ENCODE assay signal across 15 cellular contexts in the genomic region with DNA sequence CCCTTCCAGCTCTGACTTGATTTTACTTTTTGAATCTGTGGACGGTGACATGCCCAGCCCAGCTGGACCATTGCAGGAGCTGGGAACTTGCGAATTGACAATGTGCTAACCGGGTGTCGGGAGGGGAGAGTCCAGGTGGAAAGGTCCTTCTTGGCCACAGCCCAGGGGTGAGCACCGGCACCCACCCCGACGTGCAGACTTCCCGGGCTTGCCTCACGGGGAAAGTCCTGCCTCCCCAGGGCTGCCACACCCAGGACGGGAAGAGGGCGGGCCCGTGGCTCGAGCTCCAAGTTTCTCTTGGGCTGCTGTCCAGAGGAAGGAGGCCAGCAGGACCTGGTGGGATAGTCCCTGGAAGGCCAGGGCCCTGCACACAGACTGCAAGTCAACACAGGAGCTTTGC. TPM values are rescaled to one million over a fixed set of nuclear protein-coding genes. Genes with fewer than 3 reads are reported as not detected.
A peak's percentile ranks its signal among the peaks of the same experiment; 100 is the strongest.
DNase-seq lines count a peak whose midpoint lies in the region; ATAC-seq and TF ChIP-seq lines count a peak whose summit lies in the region.
"Had no signal": no experiment of that assay in that cellular context is flagged by ENCODE, and none has a peak within 500 bp of the region (broad histone marks: within the 10 kb centered on the region; RNA-seq: fewer than 3 reads in every experiment).

No MANE protein-coding gene starts in this region.

- H3K27me3 ChIP-seq in mammary epithelial cell (ENCODE audit: insufficient read depth, low read length): no peaks in the 10 kb centered on the region
- H3K27me3 ChIP-seq in left lung: peaks cover 0 to 4% of the 10 kb centered on the region in 2 donors
- H3K27me3 ChIP-seq: tibial nerve had no signal

- no peaks in the 10 kb centered on the region for H4K20me1 ChIP-seq in mammary epithelial cell (ENCODE audit: insufficient read depth, low read length)

- H3K36me3 ChIP-seq in mammary epithelial cell (ENCODE audit: insufficient read depth, low read length): no peaks in the 10 kb centered on the region
- H3K36me3 ChIP-seq in left lung: no peaks in the 10 kb centered on the region
- H3K36me3 ChIP-seq: tibial nerve had no signal

- CTCF ChIA-PET in mammary epithelial cell (lab: Charles Lee; ENCODE audit: low non-redundant PET): no interaction called here

- in situ Hi-C loops in mammary epithelial cell (cut with MboI; ENCODE audit: low sequenced_read_pairs in 2 of 2): no loop called here

- no peaks in the 10 kb centered on the region for H3K4me1 Mint-ChIP-seq in activated T-helper 1 cell treated with anti-CD3 and anti-CD28 coated beads, Interleukin-12 subunit alpha, Interleukin-12 subunit beta, Interleukin-2, Interleukin-4 antibody, amounts not matched to agents 30 ng/mL and 10 ng/mL and 1 ng/mL, durations not matched to agents 14 hours and 24 hours and 36 hours (ENCODE audit: low read depth)

- H3K4me2 ChIP-seq in mammary epithelial cell (ENCODE audit: insufficient read depth, low read depth, low read length): peak overlapping the region; percentile 33

- H3K4me1 ChIP-seq in mammary epithelial cell (ENCODE audit: insufficient read depth, low read length) (peaks cover 22% of the 10 kb centered on the region), left lung (peaks cover 4 to 19% of the 10 kb centered on the region in 2 donors)

- peak; percentile 25 for DNase-seq in HCEC 1CT
- peak; percentile 45 for DNase-seq in mammary epithelial cell
- DNase-seq in left lung: peak; percentile 59 to 85
- peak; percentile 17 for DNase-seq in stromal cell of bone marrow (ENCODE audit: low read depth)
- no peak for DNase-seq in SIG-M5 treated with dmso at 0.1 percent for 504 hours (lab: John Stamatoyannopoulos, UW; ENCODE audit: unreplicated experiment)
- DNase-seq in epidermal melanocyte (ENCODE audit: insufficient read length, low spot score): no peak
- DNase-seq in activated T-helper 1 cell treated with anti-CD3 and anti-CD28 coated beads, Interleukin-12 subunit alpha, Interleukin-12 subunit beta, Interleukin-2, Interleukin-4 antibody, amounts not matched to agents 30 ng/mL and 10 ng/mL and 1 ng/mL, durations not matched to agents 14 hours and 24 hours and 36 hours (ENCODE audit: low spot score): no peak
- DNase-seq: activated CD4-positive, alpha-beta T cell treated with anti-CD3 and anti-CD28 coated beads for 1 hour; DMS79; mesendoderm; SIG-M5; stimulated activated CD4-positive, alpha-beta T cell treated with anti-CD3 and anti-CD28 coated beads, Interleukin-2, amount 100 ng/mL, for 48 hours had no signal

- BruUV-seq in mammary epithelial cell (replicated peaks; lab: Mats Ljungman, UMichigan): no TSS peak

- no peak overlapping the region for H3K4me3 Mint-ChIP-seq in activated T-helper 1 cell treated with anti-CD3 and anti-CD28 coated beads, Interleukin-12 subunit alpha, Interleukin-12 subunit beta, Interleukin-2, Interleukin-4 antibody, amounts not matched to agents 30 ng/mL and 10 ng/mL and 1 ng/mL, durations not matched to agents 14 hours and 24 hours and 36 hours

- H3K36me3 Mint-ChIP-seq in activated T-helper 1 cell treated with anti-CD3 and anti-CD28 coated beads, Interleukin-12 subunit alpha, Interleukin-12 subunit beta, Interleukin-2, Interleukin-4 antibody, amounts not matched to agents 30 ng/mL and 10 ng/mL and 1 ng/mL, durations not matched to agents 14 hours and 24 hours and 36 hours (ENCODE audit: low read depth): no peaks in the 10 kb centered on the region
- H3K36me3 Mint-ChIP-seq: activated naive CD4-positive, alpha-beta T cell treated with anti-CD3 and anti-CD28 coated beads, Interleukin-2, amount 50 U/mL, for 72 hours had no signal

- dilution Hi-C loops in mammary epithelial cell (cut with HindIII; ENCODE audit: low sequenced_read_pairs): no loop called here

- intact Hi-C loops in mammary epithelial cell (cut with micrococcal nuclease) (loop anchor here (5.0 to 10.0 kb wide), 2 partner anchors 40 to 83 kb away; a partner anchor contains a TSS), left lung (cut with DNase I) (no loop called here)
- intact Hi-C loops in activated T-helper 1 cell treated with anti-CD3 and anti-CD28 coated beads, Interleukin-12 subunit alpha, Interleukin-12 subunit beta, Interleukin-2, Interleukin-4 antibody, amounts not matched to agents 30 ng/mL and 10 ng/mL and 1 ng/mL, durations not matched to agents 14 hours and 24 hours and 36 hours (cut with micrococcal nuclease): no loop called here

- ATAC-seq in left lung (peak; percentile 90), HG02678 (IDR thresholded peaks at IDR 0.05; ENCODE audit: unreplicated experiment) (no peak)
- ATAC-seq: activated naive CD4-positive, alpha-beta T cell treated with anti-CD3 and anti-CD28 coated beads, Interleukin-2, amount 50 U/mL, for 72 hours had no signal

- WGBS in mammary epithelial cell (ENCODE audit: low coverage, missing lambda C conversion rate): 23% methylated on average over 12 of the region's 13 CpGs

- H2AFZ ChIP-seq in mammary epithelial cell (ENCODE audit: low read depth, low read length): peak overlapping the region; percentile 54

- no peak overlapping the region for H3K9ac ChIP-seq in mammary epithelial cell (ENCODE audit: insufficient read depth, low read length)

- H3K9me3 Mint-ChIP-seq in activated T-helper 1 cell treated with anti-CD3 and anti-CD28 coated beads, Interleukin-12 subunit alpha, Interleukin-12 subunit beta, Interleukin-2, Interleukin-4 antibody, amounts not matched to agents 30 ng/mL and 10 ng/mL and 1 ng/mL, durations not matched to agents 14 hours and 24 hours and 36 hours: no peaks in the 10 kb centered on the region
- H3K9me3 Mint-ChIP-seq: activated naive CD4-positive, alpha-beta T cell treated with anti-CD3 and anti-CD28 coated beads, Interleukin-2, amount 50 U/mL, for 72 hours had no signal

- H3K27ac ChIP-seq in mammary epithelial cell (ENCODE audit: insufficient read depth, low read depth, low read length) (no peak overlapping the region), left lung (peak overlapping the region in 1 of 2 donors; percentile 24)
- H3K27ac ChIP-seq: tibial nerve had no signal

- H3K27ac Mint-ChIP-seq in activated T-helper 1 cell treated with anti-CD3 and anti-CD28 coated beads, Interleukin-12 subunit alpha, Interleukin-12 subunit beta, Interleukin-2, Interleukin-4 antibody, amounts not matched to agents 30 ng/mL and 10 ng/mL and 1 ng/mL, durations not matched to agents 14 hours and 24 hours and 36 hours: no peak overlapping the region
- H3K27ac Mint-ChIP-seq: activated naive CD4-positive, alpha-beta T cell treated with anti-CD3 and anti-CD28 coated beads, Interleukin-2, amount 50 U/mL, for 72 hours had no signal

- peaks cover 1% of the 10 kb centered on the region for H3K27me3 Mint-ChIP-seq in activated T-helper 1 cell treated with anti-CD3 and anti-CD28 coated beads, Interleukin-12 subunit alpha, Interleukin-12 subunit beta, Interleukin-2, Interleukin-4 antibody, amounts not matched to agents 30 ng/mL and 10 ng/mL and 1 ng/mL, durations not matched to agents 14 hours and 24 hours and 36 hours (ENCODE audit: insufficient read depth)

- no peaks in the 10 kb centered on the region for H3K79me2 ChIP-seq in mammary epithelial cell (ENCODE audit: insufficient read depth, low read length)

- TF ChIP-seq CTCF in mammary epithelial cell (conservative IDR thresholded peaks at IDR 0.05 in 1 of 2, IDR thresholded peaks at IDR 0.05 in 1 of 2; ENCODE audit: extremely low read depth in 1 of 2, insufficient read depth in 1 of 2, low read depth in 1 of 2, low read length in 2 of 2) (no peak), left lung (IDR thresholded peaks at IDR 0.05) (no peak)

- H3K4me3 ChIP-seq in mammary epithelial cell (replicated peaks in 1 of 3; ENCODE audit: insufficient read depth in 1 of 3, low read depth in 2 of 3, low read length in 3 of 3) (no peak overlapping the region), left lung (peak overlapping the region in 1 of 2 donors; percentile 4)

- H3K9me3 ChIP-seq in mammary epithelial cell (replicated peaks; ENCODE audit: insufficient read depth, low read length) (no peaks in the 10 kb centered on the region), left lung (no peaks in the 10 kb centered on the region)
- H3K9me3 ChIP-seq: tibial nerve had no signal

RNA-seq across cellular contexts. Expression of a gene that starts 17.7 kb away (rescaled TPM):
- 1 to 10 TPM in 1 of 2 donors, under 1 TPM in 1; 0.66 to 3.0 TPM for total RNA-seq in mammary epithelial cell
- polyA plus RNA-seq in mammary epithelial cell: 0.14 TPM
- not detected for polyA minus RNA-seq in mammary epithelial cell
- 1 to 10 TPM in 1 of 2 donors, under 1 TPM in 1; 0.41 to 1.0 TPM for total RNA-seq in left lung
- not detected in 2 replicates for total RNA-seq in activated T-helper 1 cell treated with anti-CD3 and anti-CD28 coated beads, Interleukin-12 subunit alpha, Interleukin-12 subunit beta, Interleukin-2, Interleukin-4 antibody, amounts not matched to agents 30 ng/mL and 10 ng/mL and 1 ng/mL, durations not matched to agents 14 hours and 24 hours and 36 hours

RNA-seq across cellular contexts. Expression of a gene that starts 32.6 kb away (rescaled TPM):
- 10 to 100 TPM; 18.3 to 38.0 TPM for total RNA-seq in mammary epithelial cell
- 11.5 TPM for polyA plus RNA-seq in mammary epithelial cell
- polyA minus RNA-seq in mammary epithelial cell: 26.0 TPM
- total RNA-seq in left lung: 10 to 100 TPM; 55.4 to 83.8 TPM
- 20.1 and 22.2 TPM in 2 replicates for total RNA-seq in activated T-helper 1 cell treated with anti-CD3 and anti-CD28 coated beads, Interleukin-12 subunit alpha, Interleukin-12 subunit beta, Interleukin-2, Interleukin-4 antibody, amounts not matched to agents 30 ng/mL and 10 ng/mL and 1 ng/mL, durations not matched to agents 14 hours and 24 hours and 36 hours

RNA-seq across cellular contexts. Expression of a gene that starts 32.7 kb away (rescaled TPM):
- total RNA-seq in mammary epithelial cell (10 to 100 TPM; 10.2 to 12.0 TPM), left lung (10 to 100 TPM; 31.9 to 36.0 TPM)
- polyA plus RNA-seq in mammary epithelial cell: 1.5 TPM
- 7.4 TPM for polyA minus RNA-seq in mammary epithelial cell
- total RNA-seq in activated T-helper 1 cell treated with anti-CD3 and anti-CD28 coated beads, Interleukin-12 subunit alpha, Interleukin-12 subunit beta, Interleukin-2, Interleukin-4 antibody, amounts not matched to agents 30 ng/mL and 10 ng/mL and 1 ng/mL, durations not matched to agents 14 hours and 24 hours and 36 hours: 5.5 and 5.9 TPM in 2 replicates

RNA-seq across cellular contexts. Expression of a gene that starts 40.6 kb away (rescaled TPM):
- total RNA-seq in mammary epithelial cell (10 to 100 TPM; 79.7 to 86.4 TPM), left lung (10 to 100 TPM; 58.5 to 72.9 TPM)
- polyA plus RNA-seq in mammary epithelial cell: 139 TPM
- 104 TPM for polyA minus RNA-seq in mammary epithelial cell
- 179 and 182 TPM in 2 replicates for total RNA-seq in activated T-helper 1 cell treated with anti-CD3 and anti-CD28 coated beads, Interleukin-12 subunit alpha, Interleukin-12 subunit beta, Interleukin-2, Interleukin-4 antibody, amounts not matched to agents 30 ng/mL and 10 ng/mL and 1 ng/mL, durations not matched to agents 14 hours and 24 hours and 36 hours

Comparison
In these comparisons a context has a peak if more than half of its experiments do, and no peak if none do; other contexts are left out.
1. DNase-seq: peak in HCEC 1CT (single experiment), mammary epithelial cell (single experiment), left lung (2 of 2) and stromal cell of bone marrow (single experiment); none in SIG-M5 treated with dmso at 0.1 percent for 504 hours (single experiment), epidermal melanocyte (single experiment) and activated T-helper 1 cell treated with anti-CD3 and anti-CD28 coated beads, Interleukin-12 subunit alpha, Interleukin-12 subunit beta, Interleukin-2, Interleukin-4 antibody, amounts not matched to agents 30 ng/mL and 10 ng/mL and 1 ng/mL, durations not matched to agents 14 hours and 24 hours and 36 hours (single experiment).